ENCODE assay signal across 8 cellular contexts in the genomic region with DNA sequence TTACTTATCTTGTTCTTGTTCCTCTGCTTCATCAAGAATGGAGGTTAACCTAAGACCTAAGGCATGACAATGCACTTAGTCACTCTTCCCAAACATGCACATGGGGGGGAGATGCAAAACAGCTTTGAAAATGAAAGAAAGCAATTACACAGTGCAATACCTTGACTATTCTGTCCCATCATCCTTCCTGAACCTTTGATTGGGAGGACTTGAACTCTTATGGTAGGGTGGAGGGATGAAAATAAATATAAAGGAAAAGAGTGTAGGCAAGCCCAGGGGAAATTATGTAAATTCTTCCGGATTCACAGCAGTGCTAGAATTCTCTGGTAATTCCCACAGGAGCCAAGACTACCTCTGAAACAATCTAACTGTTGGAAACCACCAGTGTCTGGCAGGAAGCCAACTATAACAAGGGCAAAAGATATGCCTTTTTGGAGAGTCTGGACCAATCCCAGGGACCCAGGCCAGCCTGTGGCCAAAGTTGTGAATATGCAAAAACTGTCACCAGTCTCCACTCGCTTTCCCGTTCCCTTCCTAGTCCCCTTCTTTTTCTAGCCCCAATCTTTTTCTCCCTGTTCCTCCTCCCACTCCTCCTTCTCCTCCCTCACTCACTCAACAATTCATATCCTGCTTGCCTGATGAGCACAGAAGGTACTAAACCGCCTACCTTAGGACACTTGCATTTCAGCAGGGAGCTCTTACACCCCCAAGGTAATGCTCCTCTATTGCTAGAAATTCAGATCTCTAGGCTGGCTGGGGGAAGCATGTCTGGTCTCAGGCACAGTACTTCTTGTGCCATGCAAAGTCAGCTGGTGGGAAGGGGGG. TPM values are rescaled to one million over a fixed set of nuclear protein-coding genes. Genes with fewer than 3 reads are reported as not detected.
DNase-seq lines count a peak whose midpoint lies in the region; ATAC-seq, FAIRE-seq and TF ChIP-seq lines count a peak whose summit lies in the region.

No MANE protein-coding gene starts in this region.

- no peak overlapping the region for H3K4me3 ChIP-seq in A673 (ENCODE audit: low read depth, low read length, poor library complexity, severe bottlenecking)
- peak overlapping the region in 1 of 10 donors; percentile 9 for H3K4me3 ChIP-seq in heart right ventricle
- no peak overlapping the region for H3K4me3 ChIP-seq in psoas muscle

- POLR2A ChIA-PET in A673 (lab: Charles Lee; ENCODE audit: low non-redundant PET): no interaction called here

- 8 to 12% methylated on average over 4 of the region's 4 CpGs for WGBS in heart right ventricle, 2 donors
- WGBS in psoas muscle, 3 donors: 31 to 40% (median 37%) methylated on average over 4 of the region's 4 CpGs

- ATAC-seq in HG03103 (IDR thresholded peaks at IDR 0.05; ENCODE audit: low read depth, unreplicated experiment) (peak; percentile 25), heart right ventricle (peak in 7 of 8 donors; percentile 21 to 81 (median 58)), psoas muscle (no peak)

- FAIRE-seq in GM12892 (lab: Jason Lieb, UNC): peak; percentile 91

- H3K36me3 ChIP-seq in A673 (ENCODE audit: insufficient read depth, low read length, poor library complexity, severe bottlenecking) (peaks cover 6% of the 10 kb centered on the region), heart right ventricle (no peaks in the 10 kb centered on the region), psoas muscle (ENCODE audit: insufficient read depth in 1 of 2, low read depth in 1 of 2) (no peaks in the 10 kb centered on the region)

- H3K27ac ChIP-seq in A673 (ENCODE audit: low read depth, low read length, poor library complexity, severe bottlenecking) (no peak overlapping the region), heart right ventricle (peak overlapping the region in 7 of 10 donors; percentile 2 to 55 (median 32)), psoas muscle (no peak overlapping the region)

- TF ChIP-seq POLR2A in GM12892 (IDR thresholded peaks at IDR 0.05; ENCODE audit: low read depth, low read length): no peak

- BruUV-seq in A673 (replicated peaks; lab: Mats Ljungman, UMichigan): no TSS peak

- H3K9me3 ChIP-seq in A673 (ENCODE audit: low read depth, low read length, poor library complexity, severe bottlenecking): no peaks in the 10 kb centered on the region
- no peaks in the 10 kb centered on the region for H3K9me3 ChIP-seq in heart right ventricle
- H3K9me3 ChIP-seq in psoas muscle: no peaks in the 10 kb centered on the region

- DNase-seq in A673 (ENCODE audit: low spot score) (peak; percentile 96), GM12892 (ENCODE audit: insufficient read length) (no peak), UCSD-AML1 (lab: John Stamatoyannopoulos, UW; ENCODE audit: unreplicated experiment) (peak; percentile 32), heart right ventricle (peak; percentile 43 to 83), ureter (ENCODE audit: low spot score) (peak; percentile 71), psoas muscle (no peak)
- DNase-seq in activated CD4-positive, alpha-beta T cell treated with anti-CD3 and anti-CD28 coated beads for 1 hour: no peak

- H3K27me3 ChIP-seq in A673 (replicated peaks; ENCODE audit: insufficient read depth, low read depth, low read length, poor library complexity) (no peaks in the 10 kb centered on the region), heart right ventricle (no peaks in the 10 kb centered on the region), psoas muscle (ENCODE audit: insufficient read depth in 3 of 3, low read length in 2 of 3) (peaks cover 0 to 6% (median 0%) of the 10 kb centered on the region in 3 donors)

- peaks cover 38% of the 10 kb centered on the region for H3K4me1 ChIP-seq in A673 (ENCODE audit: insufficient read depth, low read length, poor library complexity, severe bottlenecking)
- peaks cover 5 to 47% (median 32%) of the 10 kb centered on the region in 9 donors for H3K4me1 ChIP-seq in heart right ventricle
- H3K4me1 ChIP-seq in psoas muscle: peaks cover 5% of the 10 kb centered on the region

- TF ChIP-seq CTCF in A673 (conservative IDR thresholded peaks at IDR 0.05; ENCODE audit: low read depth, low read length) (no peak), heart right ventricle (IDR thresholded peaks at IDR 0.05) (no peak), psoas muscle (IDR thresholded peaks at IDR 0.05) (no peak)

- CTCF ChIA-PET in A673 (lab: Charles Lee): interaction anchor here (1.5 kb wide), 1 partner anchor 36 kb away, joined by 4 read pairs; no protein-coding TSS in a partner anchor

- intact Hi-C loops in A673 (cut with micrococcal nuclease; ENCODE audit: unreplicated experiment) (no loop called here), heart right ventricle (cut with DNase I) (loop anchor here in 1 of 10 donors (5.0 kb wide), 1 partner anchor 36 kb away; no protein-coding TSS in a partner anchor), psoas muscle (cut with DNase I) (no loop called here)

RNA-seq across cellular contexts. Expression of a gene that starts 2.5 kb away (rescaled TPM):
- total RNA-seq in A673 (2021): 412 and 413 TPM in 2 replicates
- 54.0 TPM for polyA plus RNA-seq in GM12892 (2012; ENCODE audit: missing spikeins)
- 10 to 100 TPM in 9 of 10 donors, 1 to 10 TPM in 1; 9.7 to 60.4 (median 19.2) TPM for total RNA-seq in heart right ventricle
- 10 to 100 TPM; 41.4 to 45.6 TPM for polyA plus RNA-seq in heart right ventricle
- 159 TPM for total RNA-seq in ureter
- 10 to 100 TPM; 17.2 to 47.3 (median 25.8) TPM for total RNA-seq in psoas muscle
- polyA plus RNA-seq in psoas muscle: 10 to 100 TPM; 25.1 to 48.1 (median 37.1) TPM

Comparison
In these comparisons a context has a peak if more than half of its experiments do, and no peak if none do; other contexts are left out.
1. DNase-seq: peak in A673 (single experiment), UCSD-AML1 (single experiment), heart right ventricle (2 of 2) and ureter (single experiment); none in GM12892 (single experiment), psoas muscle (0 of 2) and activated CD4-positive, alpha-beta T cell treated with anti-CD3 and anti-CD28 coated beads for 1 hour (single experiment).
2. H3K27ac ChIP-seq: peak in heart right ventricle (7 of 10); none in A673 (single experiment) and psoas muscle (single experiment).
3. ATAC-seq: peak in HG03103 (single experiment) and heart right ventricle (7 of 8); none in psoas muscle (0 of 4).